ENCODE assay signal across 12 cellular contexts in the genomic region with DNA sequence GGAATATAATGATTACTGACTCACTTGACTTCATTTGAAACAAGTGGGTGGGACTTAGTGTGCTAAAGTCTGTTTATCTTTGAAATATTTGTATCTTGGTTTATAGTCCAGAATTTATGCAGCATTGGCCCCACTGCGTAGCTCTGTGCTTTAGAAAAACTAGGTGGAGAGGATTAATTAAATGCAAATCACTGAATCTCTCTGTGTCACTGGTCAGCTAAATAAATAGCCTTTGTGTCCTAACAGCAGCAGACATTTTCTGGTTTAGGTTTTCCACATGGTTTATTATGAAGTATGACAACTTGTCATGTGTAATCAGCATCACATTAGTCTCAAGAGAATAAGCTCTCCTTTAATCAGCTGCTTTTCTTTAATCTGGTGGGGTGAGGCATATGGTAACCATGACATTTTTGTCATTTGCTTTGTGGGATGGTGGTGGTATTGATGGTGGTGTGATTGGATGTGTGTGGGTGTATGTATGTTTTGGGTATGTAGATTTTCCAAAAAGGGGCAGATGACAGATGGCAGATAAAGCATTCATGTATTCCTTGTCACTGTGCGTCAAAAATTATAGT.
DNase-seq lines count a peak whose midpoint lies in the region; ATAC-seq lines count a peak whose summit lies in the region.
"Had no signal": no experiment of that assay in that cellular context is flagged by ENCODE, and none has a peak within 500 bp of the region (broad histone marks: within the 10 kb centered on the region; RNA-seq: fewer than 3 reads in every experiment).

No MANE protein-coding gene starts in this region.

- ATAC-seq in activated naive CD8-positive, alpha-beta T cell treated with anti-CD3 and anti-CD28 coated beads, Interleukin-2, amount 50 U/mL, for 24 hours, result peak; percentile 88
- ATAC-seq in HG02642 (IDR thresholded peaks at IDR 0.05; ENCODE audit: poor library complexity, unreplicated experiment) (no peak), HG03354 (IDR thresholded peaks at IDR 0.05; ENCODE audit: poor library complexity, severe bottlenecking, unreplicated experiment) (no peak)
- ATAC-seq: heart right ventricle, Panc1 had no signal

- H3K9me3 Mint-ChIP-seq in activated naive CD4-positive, alpha-beta T cell treated with anti-CD3 and anti-CD28 coated beads, Interleukin-2, amount 50 U/mL, for 24 hours, result no peaks in the 10 kb centered on the region
- no peaks in the 10 kb centered on the region for H3K9me3 Mint-ChIP-seq in activated naive CD8-positive, alpha-beta T cell treated with anti-CD3 and anti-CD28 coated beads, Interleukin-2, amount 50 U/mL, for 24 hours

- peak overlapping the region; percentile 23 for H3K27ac ChIP-seq in layer of hippocampus (ENCODE audit: low read depth, low read length)
- H3K27ac ChIP-seq: cardiac muscle cell, heart right ventricle had no signal

- H3K27ac Mint-ChIP-seq in activated naive CD4-positive, alpha-beta T cell treated with anti-CD3 and anti-CD28 coated beads, Interleukin-2, amount 50 U/mL, for 24 hours, result peak overlapping the region; percentile 90
- H3K27ac Mint-ChIP-seq in activated naive CD8-positive, alpha-beta T cell treated with anti-CD3 and anti-CD28 coated beads, Interleukin-2, amount 50 U/mL, for 24 hours, result peak overlapping the region; percentile 82

- peaks cover 47% of the 10 kb centered on the region for H3K4me1 Mint-ChIP-seq in activated naive CD4-positive, alpha-beta T cell treated with anti-CD3 and anti-CD28 coated beads, Interleukin-2, amount 50 U/mL, for 24 hours
- peaks cover 27% of the 10 kb centered on the region for H3K4me1 Mint-ChIP-seq in activated naive CD8-positive, alpha-beta T cell treated with anti-CD3 and anti-CD28 coated beads, Interleukin-2, amount 50 U/mL, for 24 hours

- DNase-seq in activated naive CD4-positive, alpha-beta T cell (lab: John Stamatoyannopoulos, UW), result no peak
- no peak for DNase-seq in activated naive CD8-positive, alpha-beta T cell treated with anti-CD3 and anti-CD28 coated beads, Interleukin-2, amount 50 U/mL, for 24 hours
- DNase-seq in superior temporal gyrus (ENCODE audit: extremely low spot score) (peak; percentile 41), GM19238 (ENCODE audit: insufficient read length, low spot score) (no peak)
- DNase-seq: heart right ventricle, naive B cell had no signal

- peak overlapping the region; percentile 2 for H3K4me3 Mint-ChIP-seq in activated naive CD4-positive, alpha-beta T cell treated with anti-CD3 and anti-CD28 coated beads, Interleukin-2, amount 50 U/mL, for 24 hours
- H3K4me3 Mint-ChIP-seq in activated naive CD8-positive, alpha-beta T cell treated with anti-CD3 and anti-CD28 coated beads, Interleukin-2, amount 50 U/mL, for 24 hours, result no peak overlapping the region
- H3K4me3 Mint-ChIP-seq: naive B cell had no signal

- H3K27me3 Mint-ChIP-seq in activated naive CD4-positive, alpha-beta T cell treated with anti-CD3 and anti-CD28 coated beads, Interleukin-2, amount 50 U/mL, for 24 hours, result no peaks in the 10 kb centered on the region
- H3K27me3 Mint-ChIP-seq in activated naive CD8-positive, alpha-beta T cell treated with anti-CD3 and anti-CD28 coated beads, Interleukin-2, amount 50 U/mL, for 24 hours, result no peaks in the 10 kb centered on the region
- H3K27me3 Mint-ChIP-seq: naive B cell had no signal

- H3K27me3 ChIP-seq in layer of hippocampus (ENCODE audit: control insufficient read depth, insufficient read depth, low read length), result no peaks in the 10 kb centered on the region
- H3K27me3 ChIP-seq: cardiac muscle cell, heart right ventricle had no signal

- peaks cover 12% of the 10 kb centered on the region for H3K36me3 Mint-ChIP-seq in activated naive CD4-positive, alpha-beta T cell treated with anti-CD3 and anti-CD28 coated beads, Interleukin-2, amount 50 U/mL, for 24 hours
- peaks cover 21% of the 10 kb centered on the region for H3K36me3 Mint-ChIP-seq in activated naive CD8-positive, alpha-beta T cell treated with anti-CD3 and anti-CD28 coated beads, Interleukin-2, amount 50 U/mL, for 24 hours (ENCODE audit: low read depth)
